ENCODE assay signal across 1 cellular context in genomic region chr1:48203287-48203900, GRCh38.
TF ChIP-seq lines count a peak whose summit lies in the region.

No MANE protein-coding gene starts in this region.

TF ChIP-seq in Ishikawa, 13 proteins besides CTCF, POLR2A, EP300 and RAD21 (continued from another document):
- TF ChIP-seq REST (IDR thresholded peaks at IDR 0.05; ENCODE audit: low read depth) (no peak), TAF1 (IDR thresholded peaks at IDR 0.05; ENCODE audit: low read depth) (no peak), MAX (IDR thresholded peaks at IDR 0.05) (no peak), FOXM1 (IDR thresholded peaks at IDR 0.05; ENCODE audit: borderline replicate concordance, low read depth) (no peak), TCF12 (IDR thresholded peaks at IDR 0.05; ENCODE audit: low read depth) (no peak)
